In genomic region chr1:204507317-204508105, GRCh38 we compare ENCODE assay signal across 8 cellular contexts. TPM values are rescaled to one million over a fixed set of nuclear protein-coding genes. Genes with fewer than 3 reads are reported as not detected.
DNase-seq lines count a peak whose midpoint lies in the region; ATAC-seq and TF ChIP-seq lines count a peak whose summit lies in the region.

No MANE protein-coding gene starts in this region.

- H3K79me2 ChIP-seq in GM23248 (ENCODE audit: insufficient read depth), result no peaks in the 10 kb centered on the region

- H3K4me2 ChIP-seq in GM23248 (ENCODE audit: unreplicated experiment), result peak overlapping the region; percentile 94

- TF ChIP-seq CTCF in natural killer cell (IDR thresholded peaks at IDR 0.05), result no peak

- H3K27ac Mint-ChIP-seq in natural killer cell, result peak overlapping the region; percentile 97 to 100

- peak overlapping the region; percentile 88 for H3K27ac ChIP-seq in GM23248

- H3K4me1 Mint-ChIP-seq in natural killer cell, result peaks cover 33 to 34% of the 10 kb centered on the region in 2 donors

- no peaks in the 10 kb centered on the region for H3K9me2 ChIP-seq in GM23248 (ENCODE audit: insufficient read depth)

- H3K4me3 Mint-ChIP-seq in natural killer cell, result peak overlapping the region; percentile 98

- peaks cover 4% of the 10 kb centered on the region; the same call in 1 of the 2 replicates for H3K4me1 ChIP-seq in GM23248 (ENCODE audit: insufficient read depth)

- no peaks in the 10 kb centered on the region for H3K36me3 ChIP-seq in GM23248 (ENCODE audit: low read depth)

- peak overlapping the region; percentile 85 for H3K9ac ChIP-seq in GM23248

- DNase-seq in DMS 273 (lab: John Stamatoyannopoulos, UW; ENCODE audit: unreplicated experiment), result peak; percentile 91
- DNase-seq in GM23248, result peak; percentile 66
- DNase-seq in NCI-H1436 (lab: John Stamatoyannopoulos, UW), result peak; percentile 48
- peak; percentile 64 for DNase-seq in UCSD-AML1 (lab: John Stamatoyannopoulos, UW; ENCODE audit: unreplicated experiment)
- peak; percentile 56 for DNase-seq in fibroblast of gingiva (ENCODE audit: low read depth)
- DNase-seq in natural killer cell, result no peak
- DNase-seq in 8988T, result no peak

- WGBS in GM23248 (ENCODE audit: low coverage in 1 of 2, low lambda C conversion rate in 2 of 2, missing lambda C conversion rate in 2 of 2), 2 experiments, result 1 to 2% methylated on average over 22 of the region's 22 CpGs

- peaks cover 30% of the 10 kb centered on the region for H3F3A ChIP-seq in GM23248 (ENCODE audit: insufficient read depth)

- peak overlapping the region; percentile 92 for H2AFZ ChIP-seq in GM23248

- no peaks in the 10 kb centered on the region for H3K9me3 ChIP-seq in GM23248 (ENCODE audit: low read depth)

- intact Hi-C loops in natural killer cell (cut with micrococcal nuclease), result loop anchor here (1.0 to 5.0 kb wide), 3 partner anchors 9 to 90 kb away; partner anchors contain the start of gene MDM4

- ATAC-seq in natural killer cell (peak; percentile 53 to 69 (median 54)), GM18502 (IDR thresholded peaks at IDR 0.05; ENCODE audit: poor library complexity, unreplicated experiment) (no peak)

- peaks cover 15% of the 10 kb centered on the region for H3K36me3 Mint-ChIP-seq in natural killer cell

- peak overlapping the region; percentile 74 for H3K4me3 ChIP-seq in GM23248

- H3K27me3 Mint-ChIP-seq in natural killer cell (ENCODE audit: low read depth in 2 of 2), result peaks cover 3 to 12% of the 10 kb centered on the region in 2 donors

- no peaks in the 10 kb centered on the region for H3K27me3 ChIP-seq in GM23248 (replicated peaks; ENCODE audit: insufficient read depth)

- H4K20me1 ChIP-seq in GM23248 (ENCODE audit: insufficient read depth), result 0 out of 2 replicates have a peak, but pooled peaks cover 3% of the 10 kb centered on the region

- peaks cover 0 to 2% of the 10 kb centered on the region in 2 donors for H3K9me3 Mint-ChIP-seq in natural killer cell

- in situ Hi-C loops in GM23248 (cut with MboI), result loop anchor here (10.0 kb wide), 1 partner anchor 63 kb away; no protein-coding TSS in a partner anchor

RNA-seq across cellular contexts. Expression of gene MDM4, which starts 8.7 kb away (rescaled TPM):
- 12.6 and 17.2 TPM in 2 replicates for total RNA-seq in GM23248 (2014; rRNA removed; shearing (Covaris generic))
- polyA plus RNA-seq in GM23248 (2016; fragmentation: Nextera tagmentation; extraction: Ambion mirVana), result 9.6 and 11.7 TPM in 2 replicates
- total RNA-seq in natural killer cell, result 100 to 1,000 TPM; 295 to 324 (median 296) TPM

RNA-seq across cellular contexts. Expression of gene PIK3C2B, which starts 12.9 kb away (rescaled TPM):
- 0.63 and 0.76 TPM in 2 replicates for total RNA-seq in GM23248 (2014; rRNA removed; shearing (Covaris generic))
- polyA plus RNA-seq in GM23248 (2016; fragmentation: Nextera tagmentation; extraction: Ambion mirVana), result 0.20 and 0.53 TPM in 2 replicates
- 10 to 100 TPM; 18.1 to 34.8 (median 29.5) TPM for total RNA-seq in natural killer cell

Comparison
In these comparisons a context has a peak if more than half of its experiments do, and no peak if none do; other contexts are left out.
1. DNase-seq: peak in DMS 273 (single experiment), GM23248 (single experiment), NCI-H1436 (single experiment), UCSD-AML1 (single experiment) and fibroblast of gingiva (single experiment); none in natural killer cell (single experiment) and 8988T (single experiment).
2. RNA of gene MDM4, which starts 8.7 kb away (total RNA-seq): 295 to 324 TPM in natural killer cell; 12.6 to 17.2 TPM in GM23248; every median in the first group is over 10 times any median in the second.
3. RNA of gene PIK3C2B, which starts 12.9 kb away (total RNA-seq): 18.1 to 34.8 TPM in natural killer cell; 0.63 to 0.76 TPM in GM23248; every median in the first group is over 10 times any median in the second.